Comparison of ENCODE assay signal across 16 cellular contexts in the genomic region with DNA sequence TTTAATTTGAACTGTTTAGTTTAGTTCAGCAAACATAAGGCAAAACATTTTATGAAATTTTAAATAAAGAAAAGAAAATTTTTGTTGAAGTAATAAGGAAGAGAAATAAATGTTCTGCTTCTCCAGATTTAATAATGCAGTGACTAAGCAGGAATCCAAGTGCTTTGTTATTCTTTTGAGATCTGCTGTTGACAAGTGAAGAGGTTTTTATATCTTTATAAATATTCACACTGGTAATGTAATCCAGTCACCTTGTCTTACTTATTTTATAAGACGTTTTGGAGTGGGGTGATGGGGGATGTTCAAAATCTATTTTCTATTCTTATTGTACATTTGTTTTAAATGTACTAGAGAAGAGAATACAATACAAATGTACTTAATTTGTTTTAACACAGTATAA.
DNase-seq lines count a peak whose midpoint lies in the region; ATAC-seq and TF ChIP-seq lines count a peak whose summit lies in the region.
"Had no signal": no experiment of that assay in that cellular context is flagged by ENCODE, and none has a peak within 500 bp of the region (broad histone marks: within the 10 kb centered on the region; RNA-seq: fewer than 3 reads in every experiment).

No MANE protein-coding gene starts in this region.

- no peak overlapping the region for H3K4me3 Mint-ChIP-seq in osteocyte (ENCODE audit: unreplicated experiment)
- H3K4me3 Mint-ChIP-seq in stimulated activated naive B cell treated with anti-CD40 and anti-IgM and Interleukin-4, amounts not matched to agents 10 μg/mL and 1 μg/mL and 100 μg/mL, for 72 hours = no peak overlapping the region
- H3K4me3 Mint-ChIP-seq: CD4-positive, alpha-beta T cell; IgD-negative memory B cell had no signal

- H3K27ac Mint-ChIP-seq in osteocyte (ENCODE audit: unreplicated experiment) = peak overlapping the region; percentile 63
- H3K27ac Mint-ChIP-seq in stimulated activated naive B cell treated with anti-CD40 and anti-IgM and Interleukin-4, amounts not matched to agents 10 μg/mL and 1 μg/mL and 100 μg/mL, for 72 hours = no peak overlapping the region
- H3K27ac Mint-ChIP-seq: CD4-positive, alpha-beta T cell; IgD-negative memory B cell had no signal

- peaks cover 25% of the 10 kb centered on the region for H3K4me1 Mint-ChIP-seq in osteocyte (ENCODE audit: unreplicated experiment)
- H3K4me1 Mint-ChIP-seq in stimulated activated naive B cell treated with anti-CD40 and anti-IgM and Interleukin-4, amounts not matched to agents 10 μg/mL and 1 μg/mL and 100 μg/mL, for 72 hours = no peaks in the 10 kb centered on the region
- H3K4me1 Mint-ChIP-seq: IgD-negative memory B cell had no signal

- H3K36me3 Mint-ChIP-seq in osteocyte (ENCODE audit: unreplicated experiment) = no peaks in the 10 kb centered on the region
- no peaks in the 10 kb centered on the region for H3K36me3 Mint-ChIP-seq in stimulated activated naive B cell treated with anti-CD40 and anti-IgM and Interleukin-4, amounts not matched to agents 10 μg/mL and 1 μg/mL and 100 μg/mL, for 72 hours
- H3K36me3 Mint-ChIP-seq: IgD-negative memory B cell had no signal

- H3K4me3 ChIP-seq in choroid plexus epithelial cell (ENCODE audit: low read depth, low read length) = no peak overlapping the region
- H3K4me3 ChIP-seq: HAP-1 had no signal

- DNase-seq in DMS79 treated with DMSO at 0.1 percent for 48 hours (lab: John Stamatoyannopoulos, UW) (peak; percentile 19), DMS79 (lab: John Stamatoyannopoulos, UW) (no peak), choroid plexus epithelial cell (ENCODE audit: low read depth) (peak; percentile 40), osteocyte (ENCODE audit: extremely low spot score, unreplicated experiment) (no peak), dermis blood vessel endothelial cell (no peak)
- DNase-seq in stimulated activated naive B cell treated with anti-CD40 and anti-IgM and Interleukin-4, amounts not matched to agents 10 μg/mL and 1 μg/mL and 100 μg/mL, for 72 hours = no peak
- DNase-seq: 8988T; C1 segment of cervical spinal cord; Calu3; CD4-positive, alpha-beta T cell; DMS 273 treated with DMSO at 0.1 percent for 48 hours; GDM1 had no signal

- H3K27me3 Mint-ChIP-seq in osteocyte (ENCODE audit: unreplicated experiment) = no peaks in the 10 kb centered on the region
- no peaks in the 10 kb centered on the region for H3K27me3 Mint-ChIP-seq in stimulated activated naive B cell treated with anti-CD40 and anti-IgM and Interleukin-4, amounts not matched to agents 10 μg/mL and 1 μg/mL and 100 μg/mL, for 72 hours
- H3K27me3 Mint-ChIP-seq: CD4-positive, alpha-beta T cell; IgD-negative memory B cell had no signal

- TF ChIP-seq CTCF in choroid plexus epithelial cell (conservative IDR thresholded peaks at IDR 0.05; ENCODE audit: low read depth, low read length) (no peak), osteocyte (IDR thresholded peaks at IDR 0.05) (no peak)

- ATAC-seq in HG02588 (IDR thresholded peaks at IDR 0.05; ENCODE audit: unreplicated experiment) (no peak), HG03520 (IDR thresholded peaks at IDR 0.05; ENCODE audit: unreplicated experiment) (no peak)
- ATAC-seq in stimulated activated naive B cell treated with anti-CD40 and anti-IgM and Interleukin-4, amounts not matched to agents 10 μg/mL and 1 μg/mL and 100 μg/mL, for 72 hours (replicated peaks) = no peak

- H3K9me3 Mint-ChIP-seq in osteocyte (ENCODE audit: unreplicated experiment) = no peaks in the 10 kb centered on the region
- H3K9me3 Mint-ChIP-seq in stimulated activated naive B cell treated with anti-CD40 and anti-IgM and Interleukin-4, amounts not matched to agents 10 μg/mL and 1 μg/mL and 100 μg/mL, for 72 hours = peaks cover 0 to 2% of the 10 kb centered on the region in 2 donors

Comparison
In these comparisons a context has a peak if more than half of its experiments do, and no peak if none do; other contexts are left out.
1. DNase-seq: peak in DMS79 treated with DMSO at 0.1 percent for 48 hours (single experiment) and choroid plexus epithelial cell (single experiment); none in DMS79 (single experiment), osteocyte (single experiment), dermis blood vessel endothelial cell (single experiment) and stimulated activated naive B cell treated with anti-CD40 and anti-IgM and Interleukin-4, amounts not matched to agents 10 μg/mL and 1 μg/mL and 100 μg/mL, for 72 hours (single experiment).